9 cellular contexts compared by ENCODE assay signal in the genomic region with DNA sequence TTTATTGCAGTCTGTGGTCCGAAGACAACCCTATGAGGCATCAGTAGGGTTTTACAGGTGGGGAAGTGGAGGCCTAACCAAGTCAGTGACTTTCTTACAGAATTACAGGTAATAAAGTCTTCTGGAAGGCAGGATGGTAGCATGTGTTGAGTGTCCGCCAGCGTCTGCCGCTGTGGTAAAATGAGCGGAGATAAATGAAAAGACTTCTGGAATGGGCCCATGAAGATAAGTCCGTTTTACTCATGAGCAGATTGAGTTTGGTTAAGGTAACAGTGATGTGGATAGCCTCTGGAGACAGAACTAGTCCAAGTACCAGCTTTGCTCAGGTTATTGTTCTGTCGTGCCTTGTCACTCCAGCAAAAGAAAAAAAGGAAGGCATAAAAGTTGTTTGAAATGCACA. TPM values are rescaled to one million over a fixed set of nuclear protein-coding genes. Genes with fewer than 3 reads are reported as not detected.
DNase-seq lines count a peak whose midpoint lies in the region; ATAC-seq, FAIRE-seq and TF ChIP-seq lines count a peak whose summit lies in the region.
"Had no signal": no experiment of that assay in that cellular context is flagged by ENCODE, and none has a peak within 500 bp of the region (broad histone marks: within the 10 kb centered on the region; RNA-seq: fewer than 3 reads in every experiment).

No MANE protein-coding gene starts in this region.

- H3K9me3 ChIP-seq in right atrium auricular region (no peaks in the 10 kb centered on the region), breast epithelium (no peaks in the 10 kb centered on the region), aorta (ENCODE audit: control insufficient read depth, low read length) (no peaks in the 10 kb centered on the region)

- H3K4me1 ChIP-seq in right atrium auricular region (peaks cover 0 to 61% of the 10 kb centered on the region in 2 donors), breast epithelium (peaks cover 3 to 11% of the 10 kb centered on the region in 2 donors), aorta (ENCODE audit: control insufficient read depth in 1 of 2, insufficient read depth in 2 of 2, low read length in 2 of 2) (peaks cover 3 to 4% of the 10 kb centered on the region in 2 donors)

- H3K36me3 ChIP-seq in right atrium auricular region (peaks cover 8% of the 10 kb centered on the region), breast epithelium (no peaks in the 10 kb centered on the region), aorta (ENCODE audit: control insufficient read depth in 1 of 2, insufficient read depth in 2 of 2, low read length in 1 of 2) (peaks cover 0 to 3% of the 10 kb centered on the region in 2 donors)

- peak overlapping the region; percentile 89 for H3K27ac Mint-ChIP-seq in mesothelial cell of epicardium

- 31 to 32% methylated on average over 7 of the region's 7 CpGs for WGBS in aorta, 2 donors

- peaks cover 40% of the 10 kb centered on the region for H3K4me1 Mint-ChIP-seq in mesothelial cell of epicardium

- H3K27ac ChIP-seq in right atrium auricular region = peak overlapping the region; percentile 86 to 87
- peak overlapping the region; percentile 86 to 94 for H3K27ac ChIP-seq in breast epithelium
- H3K27ac ChIP-seq in aorta (ENCODE audit: low read depth in 1 of 2, low read length in 2 of 2) = no peak overlapping the region

- H3K27me3 ChIP-seq in right atrium auricular region = no peaks in the 10 kb centered on the region
- H3K27me3 ChIP-seq in breast epithelium = no peaks in the 10 kb centered on the region
- H3K27me3 ChIP-seq in aorta (ENCODE audit: control insufficient read depth in 1 of 2, insufficient read depth in 2 of 2, low read length in 1 of 2) = no peaks in the 10 kb centered on the region

- H3K9me3 Mint-ChIP-seq in mesothelial cell of epicardium = no peaks in the 10 kb centered on the region

- TF ChIP-seq CTCF in right atrium auricular region (IDR thresholded peaks at IDR 0.05) = no peak
- TF ChIP-seq CTCF in breast epithelium (IDR thresholded peaks at IDR 0.05) = no peak
- TF ChIP-seq CTCF in mesothelial cell of epicardium (IDR thresholded peaks at IDR 0.05; ENCODE audit: unreplicated experiment) = no peak

- ATAC-seq in left cardiac atrium (no peak), aorta (ENCODE audit: low FRiP score) (no peak)

- no peaks in the 10 kb centered on the region for H3K27me3 Mint-ChIP-seq in mesothelial cell of epicardium (ENCODE audit: low read depth)

- no peak for FAIRE-seq in H54 (lab: Jason Lieb, UNC)

- intact Hi-C loops in left cardiac atrium (cut with DNase I) = no loop called here
- intact Hi-C loops in breast epithelium (cut with DNase I; ENCODE audit: low total_unique reads) = no loop called here
- intact Hi-C loops in aorta (cut with DNase I) = loop anchor here in 1 of 2 donors (5.0 to 10.0 kb wide), 2 partner anchors 36 to 84 kb away; a partner anchor contains a TSS

- no peak for DNase-seq in right atrium auricular region (ENCODE audit: low spot score)
- no peak for DNase-seq in left cardiac atrium
- no peak for DNase-seq in breast epithelium (ENCODE audit: low spot score in 2 of 2)
- DNase-seq in mesothelial cell of epicardium (ENCODE audit: low spot score in 2 of 2, unreplicated experiment in 2 of 2) = no peak
- no peak for DNase-seq in aorta
- no peak for DNase-seq in H54 (ENCODE audit: insufficient read length, low spot score)
- DNase-seq in GF-D8 (lab: John Stamatoyannopoulos, UW) = no peak
- no peak for DNase-seq in effector CD4-positive, alpha-beta T cell
- DNase-seq: NCI-H187 treated with DMSO at 0.1 percent for 48 hours had no signal

- peaks cover 24% of the 10 kb centered on the region for H3K36me3 Mint-ChIP-seq in mesothelial cell of epicardium

- peak overlapping the region; percentile 85 for H3K4me3 Mint-ChIP-seq in mesothelial cell of epicardium

- TF ChIP-seq POLR2A in breast epithelium (IDR thresholded peaks at IDR 0.05) (no peak), H54 (IDR thresholded peaks at IDR 0.05; ENCODE audit: low read depth, low read length) (no peak)

- peak overlapping the region; percentile 59 to 86 for H3K4me3 ChIP-seq in right atrium auricular region
- H3K4me3 ChIP-seq in breast epithelium = peak overlapping the region; percentile 87 to 94 (median 90)
- H3K4me3 ChIP-seq in aorta (ENCODE audit: low read length in 2 of 2) = peak overlapping the region; percentile 96 to 100

RNA-seq across cellular contexts. Expression of a gene that starts 1.0 kb away (rescaled TPM):
- total RNA-seq in right atrium auricular region (10 to 100 TPM; 68.7 to 93.4 TPM), left cardiac atrium (10 to 100 TPM; 67.4 to 85.1 TPM), breast epithelium (100 to 1,000 TPM in 2 of 3 donors, 10 to 100 TPM in 1; 91.2 to 115 (median 109) TPM), mesothelial cell of epicardium (68.0 to 76.6 TPM (median 72.6 TPM) in 3 replicates), aorta (100 to 1,000 TPM; 108 to 110 TPM)
- 100 to 1,000 TPM in 1 of 2 donors, 10 to 100 TPM in 1; 36.9 to 101 TPM for polyA plus RNA-seq in aorta

RNA-seq across cellular contexts. Expression of a gene that starts 1.3 kb away (rescaled TPM):
- total RNA-seq in right atrium auricular region = 1 to 10 TPM; 1.9 to 3.5 TPM
- total RNA-seq in left cardiac atrium = 1 to 10 TPM; 2.8 to 4.2 TPM
- total RNA-seq in breast epithelium = 10 to 100 TPM in 1 of 3 donors, 1 to 10 TPM in 2; 5.9 to 13.1 (median 8.8) TPM
- 14.6 to 15.2 TPM (median 14.7 TPM) in 3 replicates for total RNA-seq in mesothelial cell of epicardium
- total RNA-seq in aorta = 1 to 10 TPM; 4.6 to 8.8 TPM
- 1 to 10 TPM; 6.1 to 6.7 TPM for polyA plus RNA-seq in aorta

Comparison
In these comparisons a context has a peak if more than half of its experiments do, and no peak if none do; other contexts are left out.
1. H3K27ac ChIP-seq: peak in right atrium auricular region (2 of 2) and breast epithelium (2 of 2); none in aorta (0 of 2).
2. Peak in every context shown above with its lines, with median percentiles within 50 percentile points of each other: H3K4me3 ChIP-seq.